ENCODE assay signal across 25 cellular contexts in the genomic region with DNA sequence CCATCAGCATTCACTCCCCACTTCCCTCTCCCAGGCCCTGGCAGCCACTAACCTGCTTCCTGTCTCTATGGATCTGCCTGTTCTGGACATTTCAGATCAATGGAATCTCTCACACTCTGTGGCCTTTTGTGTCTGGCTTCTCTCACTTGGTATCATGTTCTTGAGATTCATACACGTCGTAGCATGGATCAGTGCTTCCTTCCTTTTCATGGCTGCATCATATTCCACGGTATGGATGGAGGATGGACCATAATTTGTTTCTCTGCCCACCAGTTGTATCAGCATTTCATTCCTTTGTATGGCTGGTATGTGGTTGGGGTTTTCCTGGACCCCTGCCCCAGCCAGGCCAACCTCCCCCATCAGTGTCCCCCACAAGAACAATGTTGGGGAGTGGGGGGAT. TPM values are rescaled to one million over a fixed set of nuclear protein-coding genes. Genes with fewer than 3 reads are reported as not detected.
DNase-seq lines count a peak whose midpoint lies in the region; ATAC-seq lines count a peak whose summit lies in the region.
"Had no signal": no experiment of that assay in that cellular context is flagged by ENCODE, and none has a peak within 500 bp of the region (broad histone marks: within the 10 kb centered on the region; RNA-seq: fewer than 3 reads in every experiment).

No MANE protein-coding gene starts in this region.

- no peaks in the 10 kb centered on the region for H3K9me3 ChIP-seq in CD4-positive, CD25-positive, alpha-beta regulatory T cell (ENCODE audit: control insufficient read depth in 2 of 2, low read length in 2 of 2)
- H3K9me3 ChIP-seq: BE2C, right atrium auricular region, upper lobe of right lung had no signal

- no peak overlapping the region for H3K4me3 Mint-ChIP-seq in T-helper 1 cell treated with Interleukin-12 subunit alpha and Interleukin-12 subunit beta and Interleukin-4 antibody, amounts not matched to agents 30 μg/mL and 1 μg/mL, for 36 hours
- H3K4me3 Mint-ChIP-seq in CD4-positive, CD25-positive, alpha-beta regulatory T cell = no peak overlapping the region
- H3K4me3 Mint-ChIP-seq in activated T-helper 17 cell treated with anti-CD3 and anti-CD28 coated beads, Interleukin-2, amount 50 U/mL, for 72 hours = no peak overlapping the region
- peak overlapping the region in 2 of 10 donors; percentile 24 to 28 for H3K4me3 Mint-ChIP-seq in naive thymus-derived CD8-positive, alpha-beta T cell
- H3K4me3 Mint-ChIP-seq: activated CD4-positive, alpha-beta memory T cell treated with anti-CD3 and anti-CD28 coated beads, Interleukin-2, amount 10 ng/mL, durations not matched to agents 7 days and 5 days; GM23338; T-cell had no signal

- H3K27me3 ChIP-seq in CD4-positive, CD25-positive, alpha-beta regulatory T cell (ENCODE audit: control insufficient read depth, insufficient read depth, low read length) = no peaks in the 10 kb centered on the region
- H3K27me3 ChIP-seq: BE2C, right atrium auricular region, upper lobe of right lung had no signal

- no peaks in the 10 kb centered on the region for H3K9me3 Mint-ChIP-seq in T-helper 1 cell treated with Interleukin-12 subunit alpha and Interleukin-12 subunit beta and Interleukin-4 antibody, amounts not matched to agents 30 μg/mL and 1 μg/mL, for 36 hours
- no peaks in the 10 kb centered on the region for H3K9me3 Mint-ChIP-seq in CD4-positive, CD25-positive, alpha-beta regulatory T cell
- no peaks in the 10 kb centered on the region for H3K9me3 Mint-ChIP-seq in activated T-helper 17 cell treated with anti-CD3 and anti-CD28 coated beads, Interleukin-2, amount 50 U/mL, for 72 hours
- H3K9me3 Mint-ChIP-seq in naive thymus-derived CD8-positive, alpha-beta T cell = no peaks in the 10 kb centered on the region
- H3K9me3 Mint-ChIP-seq: activated CD4-positive, alpha-beta memory T cell treated with anti-CD3 and anti-CD28 coated beads, Interleukin-2, amount 10 ng/mL, durations not matched to agents 7 days and 5 days; GM23338; T-cell had no signal

- peaks cover 28% of the 10 kb centered on the region for H3K36me3 ChIP-seq in CD4-positive, CD25-positive, alpha-beta regulatory T cell (ENCODE audit: control insufficient read depth, insufficient read depth, low read length)
- H3K36me3 ChIP-seq: BE2C had no signal

- peaks cover 30% of the 10 kb centered on the region for H3K4me1 Mint-ChIP-seq in T-helper 1 cell treated with Interleukin-12 subunit alpha and Interleukin-12 subunit beta and Interleukin-4 antibody, amounts not matched to agents 30 μg/mL and 1 μg/mL, for 36 hours (ENCODE audit: low read depth)
- H3K4me1 Mint-ChIP-seq in CD4-positive, CD25-positive, alpha-beta regulatory T cell = peaks cover 0 to 29% (median 13%) of the 10 kb centered on the region in 4 donors
- H3K4me1 Mint-ChIP-seq in activated T-helper 17 cell treated with anti-CD3 and anti-CD28 coated beads, Interleukin-2, amount 50 U/mL, for 72 hours = peaks cover 27% of the 10 kb centered on the region
- H3K4me1 Mint-ChIP-seq in naive thymus-derived CD8-positive, alpha-beta T cell = peaks cover 34 to 75% (median 61%) of the 10 kb centered on the region in 4 donors

- H3K27ac ChIP-seq in CD4-positive, CD25-positive, alpha-beta regulatory T cell (ENCODE audit: insufficient read depth, low read length, poor library complexity, severe bottlenecking) = no peak overlapping the region
- H3K27ac ChIP-seq: 22Rv1 had no signal

- POLR2A ChIA-PET in naive thymus-derived CD8-positive, alpha-beta T cell (lab: Charles Lee) = interaction anchor here (1.2 to 2.8 kb wide), 2 partner anchors 13 kb away, joined by 3 to 25 read pairs; no protein-coding TSS in a partner anchor

- ATAC-seq in CD4-positive, CD25-positive, alpha-beta regulatory T cell (ENCODE audit: low read depth in 2 of 2) = no peak
- no peak for ATAC-seq in activated T-helper 17 cell treated with anti-CD3 and anti-CD28 coated beads, Interleukin-2, amount 50 U/mL, for 72 hours (replicated peaks)
- no peak for ATAC-seq in naive thymus-derived CD8-positive, alpha-beta T cell
- no peak for ATAC-seq in GM21576 (IDR thresholded peaks at IDR 0.05; ENCODE audit: unreplicated experiment)
- ATAC-seq: GM23338, left colon, T-cell, upper lobe of right lung had no signal

- H3K36me3 Mint-ChIP-seq in T-helper 1 cell treated with Interleukin-12 subunit alpha and Interleukin-12 subunit beta and Interleukin-4 antibody, amounts not matched to agents 30 μg/mL and 1 μg/mL, for 36 hours (ENCODE audit: low read depth) = peaks cover 24% of the 10 kb centered on the region
- peaks cover 20% of the 10 kb centered on the region for H3K36me3 Mint-ChIP-seq in CD4-positive, CD25-positive, alpha-beta regulatory T cell
- peaks cover 66% of the 10 kb centered on the region for H3K36me3 Mint-ChIP-seq in activated T-helper 17 cell treated with anti-CD3 and anti-CD28 coated beads, Interleukin-2, amount 50 U/mL, for 72 hours (ENCODE audit: low read depth)
- H3K36me3 Mint-ChIP-seq in naive thymus-derived CD8-positive, alpha-beta T cell = peaks cover 0 to 46% (median 2%) of the 10 kb centered on the region in 3 donors

- DNase-seq in T-helper 1 cell (no peak), DMS53 treated with DMSO at 0.1 percent for 48 hours (lab: John Stamatoyannopoulos, UW; ENCODE audit: unreplicated experiment) (no peak), RKO (ENCODE audit: low spot score) (no peak)
- DNase-seq in CD4-positive, CD25-positive, alpha-beta regulatory T cell = no peak
- no peak for DNase-seq in naive thymus-derived CD8-positive, alpha-beta T cell
- DNase-seq: activated CD4-positive, alpha-beta memory T cell treated with anti-CD3 and anti-CD28 coated beads, Interleukin-2, amount 10 ng/mL, durations not matched to agents 7 days and 5 days; amniotic stem cell; BE2C; DMS 273 treated with DMSO at 0.1 percent for 48 hours; effector CD4-positive, alpha-beta T cell; left colon; NCI-H1436; NCI-H2171; NCI-H748 treated with DMSO at 0.1 percent for 48 hours; SHP77 treated with DMSO at 0.1 percent for 48 hours; stimulated activated CD4-positive, alpha-beta T cell treated with anti-CD3 and anti-CD28 coated beads, Interleukin-15, amount 100 ng/mL, for 24 hours; stimulated activated naive CD4-positive, alpha-beta T cell; T-cell; upper lobe of right lung had no signal

- H3K27me3 Mint-ChIP-seq in T-helper 1 cell treated with Interleukin-12 subunit alpha and Interleukin-12 subunit beta and Interleukin-4 antibody, amounts not matched to agents 30 μg/mL and 1 μg/mL, for 36 hours (ENCODE audit: low read depth) = no peaks in the 10 kb centered on the region
- no peaks in the 10 kb centered on the region for H3K27me3 Mint-ChIP-seq in CD4-positive, CD25-positive, alpha-beta regulatory T cell
- no peaks in the 10 kb centered on the region for H3K27me3 Mint-ChIP-seq in activated T-helper 17 cell treated with anti-CD3 and anti-CD28 coated beads, Interleukin-2, amount 50 U/mL, for 72 hours
- H3K27me3 Mint-ChIP-seq in naive thymus-derived CD8-positive, alpha-beta T cell = no peaks in the 10 kb centered on the region
- H3K27me3 Mint-ChIP-seq: activated CD4-positive, alpha-beta memory T cell treated with anti-CD3 and anti-CD28 coated beads, Interleukin-2, amount 10 ng/mL, durations not matched to agents 7 days and 5 days; T-cell had no signal

- H3K27ac Mint-ChIP-seq in T-helper 1 cell treated with Interleukin-12 subunit alpha and Interleukin-12 subunit beta and Interleukin-4 antibody, amounts not matched to agents 30 μg/mL and 1 μg/mL, for 36 hours = peak overlapping the region; percentile 41
- peak overlapping the region; percentile 57 to 88 (median 74) for H3K27ac Mint-ChIP-seq in CD4-positive, CD25-positive, alpha-beta regulatory T cell
- peak overlapping the region; percentile 62 for H3K27ac Mint-ChIP-seq in activated T-helper 17 cell treated with anti-CD3 and anti-CD28 coated beads, Interleukin-2, amount 50 U/mL, for 72 hours
- H3K27ac Mint-ChIP-seq in naive thymus-derived CD8-positive, alpha-beta T cell = peak overlapping the region in 8 of 10 donors; percentile 50 to 89 (median 72)
- H3K27ac Mint-ChIP-seq: GM23338 had no signal

- H3K4me3 ChIP-seq in CD4-positive, CD25-positive, alpha-beta regulatory T cell (ENCODE audit: low read depth, low read length) = no peak overlapping the region
- H3K4me3 ChIP-seq: GM23338, right atrium auricular region, upper lobe of right lung had no signal

- no peaks in the 10 kb centered on the region for H3K4me1 ChIP-seq in CD4-positive, CD25-positive, alpha-beta regulatory T cell (ENCODE audit: control insufficient read depth, insufficient read depth, low read length, poor library complexity, severe bottlenecking)

RNA-seq across cellular contexts. Expression of a gene that starts 36.2 kb away (rescaled TPM):
- 252 TPM for total RNA-seq in CD4-positive, CD25-positive, alpha-beta regulatory T cell
- 1 to 10 TPM; 3.4 to 6.7 (median 4.9) TPM for polyA plus RNA-seq in CD4-positive, CD25-positive, alpha-beta regulatory T cell
- total RNA-seq in activated T-helper 17 cell treated with anti-CD3 and anti-CD28 coated beads, Interleukin-2, amount 50 U/mL, for 72 hours = 100 to 1,000 TPM; 149 to 152 TPM
- total RNA-seq in naive thymus-derived CD8-positive, alpha-beta T cell = 100 to 1,000 TPM; 169 to 171 TPM
- 10 to 100 TPM in 1 of 3 donors, 1 to 10 TPM in 2; 3.3 to 22.3 (median 8.0) TPM for polyA plus RNA-seq in naive thymus-derived CD8-positive, alpha-beta T cell

RNA-seq across cellular contexts. Expression of a gene that starts 36.5 kb away (rescaled TPM):
- total RNA-seq in CD4-positive, CD25-positive, alpha-beta regulatory T cell = 26.9 TPM
- 10 to 100 TPM; 11.0 to 12.7 (median 11.1) TPM for polyA plus RNA-seq in CD4-positive, CD25-positive, alpha-beta regulatory T cell
- 10 to 100 TPM; 26.0 to 35.2 TPM for total RNA-seq in activated T-helper 17 cell treated with anti-CD3 and anti-CD28 coated beads, Interleukin-2, amount 50 U/mL, for 72 hours
- 10 to 100 TPM; 18.3 to 20.4 TPM for total RNA-seq in naive thymus-derived CD8-positive, alpha-beta T cell
- 10 to 100 TPM in 1 of 3 donors, 1 to 10 TPM in 2; 5.3 to 11.9 (median 5.9) TPM for polyA plus RNA-seq in naive thymus-derived CD8-positive, alpha-beta T cell
